In genomic region chr12:131380961-131381705, GRCh38 we compare ENCODE assay signal across 14 cellular contexts.
"Had no signal": no experiment of that assay in that cellular context is flagged by ENCODE, and none has a peak within 500 bp of the region (broad histone marks: within the 10 kb centered on the region; RNA-seq: fewer than 3 reads in every experiment).

No MANE protein-coding gene starts in this region.

- ATAC-seq: activated naive CD8-positive, alpha-beta T cell treated with anti-CD3 and anti-CD28 coated beads, Interleukin-2, amount 50 U/mL, for 24 hours; right lobe of liver; stimulated activated naive CD8-positive, alpha-beta T cell treated with anti-CD3 and anti-CD28 coated beads, Interleukin-15, amount 100 ng/mL, for 72 hours had no signal

- H3K4me1 ChIP-seq: heart left ventricle, prostate gland, right lobe of liver, testis had no signal

- H3K36me3 ChIP-seq: cardiac muscle cell, heart left ventricle, prostate gland, right lobe of liver had no signal

- H3K4me3 ChIP-seq: cardiac muscle cell, heart left ventricle, prostate gland, right lobe of liver, testis had no signal

- H3K27me3 ChIP-seq: cardiac muscle cell, right lobe of liver, testis had no signal

- H3K27ac ChIP-seq: cardiac muscle cell, heart left ventricle, prostate gland, right lobe of liver, testis had no signal

- H3K9me3 ChIP-seq: heart left ventricle, prostate gland, right lobe of liver, testis had no signal

- DNase-seq: activated CD4-positive, alpha-beta memory T cell treated with anti-CD3 and anti-CD28 coated beads, Interleukin-2, amount 10 ng/mL, durations not matched to agents 7 days and 5 days; activated CD8-positive, alpha-beta memory T cell treated with anti-CD3 and anti-CD28 coated beads, Interleukin-2, amount 50 U/mL, for 4 hours; activated naive CD4-positive, alpha-beta T cell; activated naive CD8-positive, alpha-beta T cell treated with anti-CD3 and anti-CD28 coated beads, Interleukin-2, amount 50 U/mL, for 24 hours; effector CD8-positive, alpha-beta T cell; heart left ventricle; midbrain; right lobe of liver; stimulated activated CD4-positive, alpha-beta T cell treated with anti-CD3 and anti-CD28 coated beads, Interleukin-12 subunit alpha, Interleukin-12 subunit beta, amount 100 ng/mL, for 4 hours; stimulated activated CD4-positive, alpha-beta T cell treated with anti-CD3 and anti-CD28 coated beads, Interleukin-4, amount 100 ng/mL, for 24 hours; stimulated activated naive CD8-positive, alpha-beta T cell treated with anti-CD3 and anti-CD28 coated beads, Interleukin-15, amount 100 ng/mL, for 72 hours; testis had no signal
